ENCODE assay signal across 8 cellular contexts in genomic region chr10:51699145-51699474, GRCh38. TPM values are rescaled to one million over a fixed set of nuclear protein-coding genes. Genes with fewer than 3 reads are reported as not detected.
A peak's percentile ranks its signal among the peaks of the same experiment; 100 is the strongest.
DNase-seq lines count a peak whose midpoint lies in the region; ATAC-seq and TF ChIP-seq lines count a peak whose summit lies in the region.

No MANE protein-coding gene starts in this region.

- H3K9me3 ChIP-seq in BLaER1 treated with 17β-estradiol and CSF1 and Interleukin-3, amounts not matched to agents 10 nM and 100 nM (replicated peaks in 1 of 11), result peaks cover 0 to 19% (median 0%) of the 10 kb centered on the region in 11 experiments; a peak in 5 of 22 replicates
- no peaks in the 10 kb centered on the region for H3K9me3 ChIP-seq in ascending aorta
- H3K9me3 ChIP-seq in suprapubic skin, result no peaks in the 10 kb centered on the region

- H3K27me3 ChIP-seq in BLaER1 treated with 17β-estradiol and CSF1 and Interleukin-3, amounts not matched to agents 10 nM and 100 nM, result no peaks in the 10 kb centered on the region
- no peaks in the 10 kb centered on the region for H3K27me3 ChIP-seq in ascending aorta
- H3K27me3 ChIP-seq in layer of hippocampus (ENCODE audit: control insufficient read depth, insufficient read depth, low read length), result no peaks in the 10 kb centered on the region
- no peaks in the 10 kb centered on the region for H3K27me3 ChIP-seq in suprapubic skin

- H3K4me1 ChIP-seq in BLaER1 treated with 17β-estradiol and CSF1 and Interleukin-3, amounts not matched to agents 10 nM and 100 nM, result peaks cover 27 to 44% (median 33%) of the 10 kb centered on the region in 10 experiments
- peaks cover 11 to 42% of the 10 kb centered on the region in 2 donors for H3K4me1 ChIP-seq in ascending aorta
- peaks cover 42% of the 10 kb centered on the region for H3K4me1 ChIP-seq in suprapubic skin

- peaks cover 14 to 46% (median 43%) of the 10 kb centered on the region in 11 experiments; a peak in 20 of 22 replicates for H4K20me1 ChIP-seq in BLaER1 treated with 17β-estradiol and CSF1 and Interleukin-3, amounts not matched to agents 10 nM and 100 nM

- peaks cover 16 to 45% (median 30%) of the 10 kb centered on the region in 11 experiments; a peak in 20 of 22 replicates for H3K36me3 ChIP-seq in BLaER1 treated with 17β-estradiol and CSF1 and Interleukin-3, amounts not matched to agents 10 nM and 100 nM
- H3K36me3 ChIP-seq in ascending aorta (peaks cover 0 to 7% of the 10 kb centered on the region in 2 donors), suprapubic skin (peaks cover 5% of the 10 kb centered on the region)

- H3K4me3 ChIP-seq in BLaER1 treated with 17β-estradiol and CSF1 and Interleukin-3, amounts not matched to agents 10 nM and 100 nM, result peak overlapping the region; percentile 74 to 98 (median 85)
- peak overlapping the region; percentile 67 to 71 for H3K4me3 ChIP-seq in ascending aorta
- peak overlapping the region; percentile 76 for H3K4me3 ChIP-seq in suprapubic skin

- H3K4me2 ChIP-seq in BLaER1 treated with 17β-estradiol and CSF1 and Interleukin-3, amounts not matched to agents 10 nM and 100 nM, result peak overlapping the region; percentile 95 to 100 (median 98)

- peak; percentile 27 for ATAC-seq in GM21367 (IDR thresholded peaks at IDR 0.05; ENCODE audit: unreplicated experiment)
- peak; percentile 15 for ATAC-seq in HG03558 (IDR thresholded peaks at IDR 0.05; ENCODE audit: extremely low read depth, unreplicated experiment)

- 0% methylated on average over 14 of the region's 14 CpGs for WGBS in suprapubic skin

- no peak for TF ChIP-seq EP300 in suprapubic skin (IDR thresholded peaks at IDR 0.05)

- H3K9ac ChIP-seq in BLaER1 treated with 17β-estradiol and CSF1 and Interleukin-3, amounts not matched to agents 10 nM and 100 nM, result peak overlapping the region; percentile 81 to 97 (median 94)

- intact Hi-C loops in ascending aorta (cut with DNase I), result loop anchor here (5.0 kb wide), 1 partner anchor 57 kb away; no protein-coding TSS in a partner anchor

- TF ChIP-seq CTCF in ascending aorta (IDR thresholded peaks at IDR 0.05) (no peak), suprapubic skin (IDR thresholded peaks at IDR 0.05) (no peak)

- peak overlapping the region; percentile 95 to 99 (median 97) for H3K27ac ChIP-seq in BLaER1 treated with 17β-estradiol and CSF1 and Interleukin-3, amounts not matched to agents 10 nM and 100 nM
- peak overlapping the region; percentile 82 to 94 for H3K27ac ChIP-seq in ascending aorta
- peak overlapping the region; percentile 99 for H3K27ac ChIP-seq in layer of hippocampus (ENCODE audit: low read depth, low read length)
- H3K27ac ChIP-seq in suprapubic skin, result peak overlapping the region; percentile 97

- no peak for TF ChIP-seq POLR2A in suprapubic skin (IDR thresholded peaks at IDR 0.05)

- DNase-seq in ascending aorta (ENCODE audit: low spot score in 2 of 2) (no peak), suprapubic skin (ENCODE audit: low spot score in 2 of 2) (peak in 1 of 2 donors; percentile 67), GDM1 (lab: John Stamatoyannopoulos, UW) (no peak)
- no peak for DNase-seq in stimulated activated CD8-positive, alpha-beta memory T cell treated with anti-CD3 and anti-CD28 coated beads, Interleukin-4, amount 100 ng/mL, for 48 hours

RNA-seq across cellular contexts. Expression of gene CSTF2T, which starts 0.3 kb away (rescaled TPM):
- total RNA-seq in ascending aorta (11.6 TPM), suprapubic skin (10 to 100 TPM; 14.2 to 17.5 (median 15.1) TPM)
